In the genomic region with DNA sequence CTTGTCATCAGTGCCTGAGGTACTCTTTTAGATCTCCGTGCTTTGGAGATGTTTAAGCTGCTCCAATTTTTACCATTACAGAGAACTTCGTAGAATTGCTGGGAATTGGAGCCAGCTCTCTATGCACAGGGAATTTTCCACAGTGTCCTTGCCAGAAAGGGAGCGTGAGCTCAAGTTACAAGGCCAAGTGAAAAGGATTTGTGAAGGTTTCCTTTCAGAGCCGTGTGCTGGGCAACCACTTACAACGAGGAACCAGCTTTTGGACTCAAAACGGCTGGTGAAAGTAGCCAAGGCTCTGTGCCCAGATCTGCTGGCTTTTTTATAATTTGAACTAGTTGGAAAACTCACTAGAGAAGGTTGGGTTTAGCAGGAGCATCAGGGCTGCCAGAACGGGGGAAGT, we compare ENCODE assay signal across 10 cellular contexts.
DNase-seq lines count a peak whose midpoint lies in the region; ATAC-seq, FAIRE-seq and TF ChIP-seq lines count a peak whose summit lies in the region.
"Had no signal": no experiment of that assay in that cellular context is flagged by ENCODE, and none has a peak within 500 bp of the region (broad histone marks: within the 10 kb centered on the region; RNA-seq: fewer than 3 reads in every experiment).

No MANE protein-coding gene starts in this region.

- TF ChIP-seq CTCF in H1 (IDR thresholded peaks at IDR 0.05; ENCODE audit: control extremely low read depth in 1 of 3, insufficient read depth in 1 of 3, low read depth in 1 of 3, low read length in 3 of 3) = no peak
- TF ChIP-seq CTCF in transverse colon (IDR thresholded peaks at IDR 0.05) = no peak

- POLR2A ChIA-PET in H1 (lab: Charles Lee; ENCODE audit: partially characterized antibody) = interaction anchor here (1.8 to 2.3 kb wide), 2 partner anchors 9 to 11 kb away, joined by 5 to 8 read pairs; no protein-coding TSS in a partner anchor

- H4K5ac ChIP-seq in H1 (ENCODE audit: insufficient read length, low read depth, low read length) = no peak overlapping the region

- no peak for ATAC-seq in HG03457 (IDR thresholded peaks at IDR 0.05; ENCODE audit: unreplicated experiment)

- H3K23ac ChIP-seq in H1 (ENCODE audit: insufficient read length) = no peak overlapping the region

- TF ChIP-seq POLR2A in H1 (IDR thresholded peaks at IDR 0.05; ENCODE audit: control extremely low read depth in 1 of 2, low read depth in 2 of 2, low read length in 2 of 2) = no peak
- TF ChIP-seq POLR2A in transverse colon (IDR thresholded peaks at IDR 0.05) = no peak

- H3K4me3 ChIP-seq in H1 (ENCODE audit: extremely low read depth in 1 of 4, insufficient read depth in 2 of 4, low read depth in 3 of 4, low read length in 4 of 4) (no peak overlapping the region), muscle layer of duodenum (ENCODE audit: low read depth in 1 of 2, low read length in 2 of 2) (no peak overlapping the region), transverse colon (no peak overlapping the region)

- CTCF ChIA-PET in H1 (lab: Charles Lee; ENCODE audit: partially characterized antibody) = interaction anchor here (0.8 to 2.5 kb wide), 7 partner anchors 10 to 663 kb away, joined by 3 to 8 read pairs (median 5); no protein-coding TSS in a partner anchor

- no peak overlapping the region for H3K14ac ChIP-seq in H1 (ENCODE audit: insufficient read length)

- no peak overlapping the region for H3K18ac ChIP-seq in H1 (ENCODE audit: extremely low read depth, low read length)

- no peak overlapping the region for H2AK5ac ChIP-seq in H1 (ENCODE audit: low read depth, low read length)

- no peak overlapping the region for H4K8ac ChIP-seq in H1 (ENCODE audit: extremely low read depth, insufficient read depth, low read length)

- no peak overlapping the region for H3K4me2 ChIP-seq in H1 (ENCODE audit: insufficient read depth in 1 of 2, low read depth in 2 of 2, low read length in 2 of 2)
- H3K4me2 ChIP-seq: KMS-11 had no signal

- H2BK20ac ChIP-seq in H1 (ENCODE audit: low read length) = no peak overlapping the region

- no peak overlapping the region for H3K9ac ChIP-seq in H1 (replicated peaks in 1 of 4; ENCODE audit: extremely low read depth in 1 of 4, low read depth in 3 of 4, low read length in 3 of 4)
- H3K9ac ChIP-seq: KMS-11 had no signal

- no peak overlapping the region for H2BK12ac ChIP-seq in H1 (ENCODE audit: low read depth, low read length)

- DNase-seq in NCI-H2107 treated with DMSO at 0.1 percent for 48 hours (lab: John Stamatoyannopoulos, UW; ENCODE audit: unreplicated experiment) (peak; percentile 49), NCI-H2107 (lab: John Stamatoyannopoulos, UW) (no peak), H1 (ENCODE audit: low read depth in 1 of 2, low spot score in 2 of 2) (no peak), transverse colon (peak; percentile 15), activated gamma-delta T cell treated with Interleukin-2 at 50 U/mL for 16 hours (no peak), T-helper 1 cell (no peak)
- DNase-seq: RPMI8226 had no signal

- no peak overlapping the region for H4K91ac ChIP-seq in H1 (replicated peaks; ENCODE audit: insufficient read length, low read length)

- H3K4ac ChIP-seq in H1 (replicated peaks; ENCODE audit: insufficient read length, low read depth, low read length) = no peak overlapping the region

- no peaks in the 10 kb centered on the region for H3K79me1 ChIP-seq in H1 (ENCODE audit: low read depth, low read length)

- H3K9me3 ChIP-seq in H1 (ENCODE audit: insufficient read depth in 2 of 2, low read depth in 1 of 2, low read length in 1 of 2) = peaks cover 8 to 11% of the 10 kb centered on the region in 2 experiments
- H3K9me3 ChIP-seq in muscle layer of duodenum (ENCODE audit: control insufficient read depth in 1 of 2, low read length in 2 of 2) = peaks cover 0 to 6% of the 10 kb centered on the region in 2 donors
- H3K9me3 ChIP-seq in transverse colon = no peaks in the 10 kb centered on the region

- H4K20me1 ChIP-seq in H1 (replicated peaks in 1 of 2; ENCODE audit: control insufficient read depth in 1 of 2, insufficient read depth in 2 of 2, low read length in 2 of 2) = no peaks in the 10 kb centered on the region

- H2AFZ ChIP-seq in H1 (ENCODE audit: low read length) = peak overlapping the region; percentile 96

- in situ Hi-C loops in transverse colon (cut with MboI; ENCODE audit: low pct_ligation_motif_present in 1 of 4, low pct_unique_long_range_greater_than_20kb in 1 of 4, low sequenced_read_pairs in 3 of 4) = no loop called here

- no peak overlapping the region for H2BK120ac ChIP-seq in H1 (replicated peaks; ENCODE audit: low read depth, low read length)

- no peaks in the 10 kb centered on the region for H3K79me2 ChIP-seq in H1 (ENCODE audit: control insufficient read depth in 1 of 2, insufficient read depth in 2 of 2, low read length in 2 of 2)

- H2BK5ac ChIP-seq in H1 (ENCODE audit: low read depth, low read length) = no peak overlapping the region

- H3K27ac ChIP-seq in H1 (ENCODE audit: low read depth, low read length) = no peak overlapping the region
- H3K27ac ChIP-seq in muscle layer of duodenum (ENCODE audit: low read length) = peak overlapping the region; percentile 75
- peak overlapping the region; percentile 76 to 87 (median 82) for H3K27ac ChIP-seq in transverse colon
- H3K27ac ChIP-seq: KMS-11 had no signal

- FAIRE-seq in H1 (lab: Jason Lieb, UNC) = no peak

- no peaks in the 10 kb centered on the region for H3K36me3 ChIP-seq in H1 (ENCODE audit: control insufficient read depth in 2 of 4, insufficient read depth in 4 of 4, low read length in 3 of 4)
- H3K36me3 ChIP-seq in muscle layer of duodenum (ENCODE audit: control insufficient read depth in 1 of 2, insufficient read depth in 2 of 2, low read length in 2 of 2) = peaks cover 0 to 10% of the 10 kb centered on the region in 2 donors
- no peaks in the 10 kb centered on the region for H3K36me3 ChIP-seq in transverse colon

- 74% methylated on average over 7 of the region's 7 CpGs; no CpG with 5 or more reads in 1 of the 2 experiments for WGBS in H1 (ENCODE audit: extremely low coverage in 1 of 2, insufficient coverage in 1 of 2, insufficient read length in 1 of 2, insufficient replicate concordance in 2 of 2, low coverage in 1 of 2, low lambda C conversion rate in 2 of 2, missing lambda C conversion rate in 1 of 2), 2 experiments
- 60 to 70% methylated on average over 2 to 7 of the region's 7 CpGs for WGBS in transverse colon (ENCODE audit: low coverage in 1 of 2), 2 donors

- no peaks in the 10 kb centered on the region for H3K23me2 ChIP-seq in H1 (ENCODE audit: low read depth, low read length)

- no peaks in the 10 kb centered on the region for H3K27me3 ChIP-seq in H1 (replicated peaks in 1 of 4; ENCODE audit: control insufficient read depth in 3 of 4, extremely low read depth in 1 of 4, insufficient read depth in 3 of 4, low read length in 3 of 4)
- H3K27me3 ChIP-seq in muscle layer of duodenum (ENCODE audit: low read depth, low read length) = no peaks in the 10 kb centered on the region
- no peaks in the 10 kb centered on the region for H3K27me3 ChIP-seq in transverse colon

- no peak for TF ChIP-seq RAD21 in H1 (IDR thresholded peaks at IDR 0.05 in 1 of 2, conservative IDR thresholded peaks at IDR 0.05 in 1 of 2; ENCODE audit: low read depth in 2 of 2, low read length in 2 of 2)

- intact Hi-C loops in transverse colon (cut with DNase I; ENCODE audit: low total_unique reads) = no loop called here

- H3K4me1 ChIP-seq in H1 (replicated peaks in 1 of 4; ENCODE audit: control insufficient read depth in 3 of 4, insufficient read depth in 4 of 4, low read length in 3 of 4) = peaks cover 0 to 9% (median 3%) of the 10 kb centered on the region in 4 experiments; a peak in 3 of 7 replicates
- H3K4me1 ChIP-seq in muscle layer of duodenum (ENCODE audit: control insufficient read depth in 1 of 2, insufficient read depth in 2 of 2, low read length in 2 of 2) = peaks cover 21 to 31% of the 10 kb centered on the region in 2 donors
- H3K4me1 ChIP-seq in transverse colon = peaks cover 0 to 50% (median 37%) of the 10 kb centered on the region in 4 donors

- H2BK15ac ChIP-seq in H1 (ENCODE audit: low read length) = no peak overlapping the region

- no peak overlapping the region for H3K56ac ChIP-seq in H1 (replicated peaks; ENCODE audit: insufficient read length, low read depth, low read length)

- TF ChIP-seq EP300 in H1 (IDR thresholded peaks at IDR 0.05; ENCODE audit: borderline replicate concordance in 1 of 2, low read depth in 2 of 2, low read length in 2 of 2) (no peak), transverse colon (IDR thresholded peaks at IDR 0.05; ENCODE audit: low read depth) (no peak)

TF ChIP-seq in H1, 55 proteins besides CTCF, POLR2A, EP300 and RAD21 (continues in another document):
- TF ChIP-seq, protein P1, sequence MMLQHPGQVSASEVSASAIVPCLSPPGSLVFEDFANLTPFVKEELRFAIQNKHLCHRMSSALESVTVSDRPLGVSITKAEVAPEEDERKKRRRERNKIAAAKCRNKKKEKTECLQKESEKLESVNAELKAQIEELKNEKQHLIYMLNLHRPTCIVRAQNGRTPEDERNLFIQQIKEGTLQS (IDR thresholded peaks at IDR 0.05; ENCODE audit: insufficient read depth, low read depth, low read length) = no peak
- TF ChIP-seq CEBPB (IDR thresholded peaks at IDR 0.05; ENCODE audit: low read depth, low read length) (no peak), KDM1A (IDR thresholded peaks at IDR 0.05; ENCODE audit: borderline replicate concordance, low read length) (no peak), BACH1 (IDR thresholded peaks at IDR 0.05; ENCODE audit: low read length) (no peak), SUZ12 (IDR thresholded peaks at IDR 0.05; ENCODE audit: low read length) (no peak), PHF8 (conservative IDR thresholded peaks at IDR 0.05; ENCODE audit: low read depth, low read length) (no peak), YY1 (IDR thresholded peaks at IDR 0.05; ENCODE audit: low read depth, low read length) (no peak), TEAD4 (IDR thresholded peaks at IDR 0.05; ENCODE audit: low read depth, low read length) (no peak), SIN3A (conservative IDR thresholded peaks at IDR 0.05 in 1 of 2, IDR thresholded peaks at IDR 0.05 in 1 of 2; ENCODE audit: low read depth in 1 of 2, low read length in 2 of 2) (no peak)
- TF ChIP-seq, protein P2, sequence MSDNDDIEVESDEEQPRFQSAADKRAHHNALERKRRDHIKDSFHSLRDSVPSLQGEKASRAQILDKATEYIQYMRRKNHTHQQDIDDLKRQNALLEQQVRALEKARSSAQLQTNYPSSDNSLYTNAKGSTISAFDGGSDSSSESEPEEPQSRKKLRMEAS (IDR thresholded peaks at IDR 0.05) = no peak
- TF ChIP-seq, protein P3, sequence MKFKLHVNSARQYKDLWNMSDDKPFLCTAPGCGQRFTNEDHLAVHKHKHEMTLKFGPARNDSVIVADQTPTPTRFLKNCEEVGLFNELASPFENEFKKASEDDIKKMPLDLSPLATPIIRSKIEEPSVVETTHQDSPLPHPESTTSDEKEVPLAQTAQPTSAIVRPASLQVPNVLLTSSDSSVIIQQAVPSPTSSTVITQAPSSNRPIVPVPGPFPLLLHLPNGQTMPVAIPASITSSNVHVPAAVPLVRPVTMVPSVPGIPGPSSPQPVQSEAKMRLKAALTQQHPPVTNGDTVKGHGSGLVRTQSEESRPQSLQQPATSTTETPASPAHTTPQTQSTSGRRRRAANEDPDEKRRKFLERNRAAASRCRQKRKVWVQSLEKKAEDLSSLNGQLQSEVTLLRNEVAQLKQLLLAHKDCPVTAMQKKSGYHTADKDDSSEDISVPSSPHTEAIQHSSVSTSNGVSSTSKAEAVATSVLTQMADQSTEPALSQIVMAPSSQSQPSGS (IDR thresholded peaks at IDR 0.05; ENCODE audit: low read length) = no peak

Comparison
In these comparisons a context has a peak if more than half of its experiments do, and no peak if none do; other contexts are left out.
1. DNase-seq: peak in NCI-H2107 treated with DMSO at 0.1 percent for 48 hours (single experiment) and transverse colon (single experiment); none in NCI-H2107 (single experiment), H1 (0 of 2), activated gamma-delta T cell treated with Interleukin-2 at 50 U/mL for 16 hours (single experiment) and T-helper 1 cell (0 of 5).